In the genomic region with DNA sequence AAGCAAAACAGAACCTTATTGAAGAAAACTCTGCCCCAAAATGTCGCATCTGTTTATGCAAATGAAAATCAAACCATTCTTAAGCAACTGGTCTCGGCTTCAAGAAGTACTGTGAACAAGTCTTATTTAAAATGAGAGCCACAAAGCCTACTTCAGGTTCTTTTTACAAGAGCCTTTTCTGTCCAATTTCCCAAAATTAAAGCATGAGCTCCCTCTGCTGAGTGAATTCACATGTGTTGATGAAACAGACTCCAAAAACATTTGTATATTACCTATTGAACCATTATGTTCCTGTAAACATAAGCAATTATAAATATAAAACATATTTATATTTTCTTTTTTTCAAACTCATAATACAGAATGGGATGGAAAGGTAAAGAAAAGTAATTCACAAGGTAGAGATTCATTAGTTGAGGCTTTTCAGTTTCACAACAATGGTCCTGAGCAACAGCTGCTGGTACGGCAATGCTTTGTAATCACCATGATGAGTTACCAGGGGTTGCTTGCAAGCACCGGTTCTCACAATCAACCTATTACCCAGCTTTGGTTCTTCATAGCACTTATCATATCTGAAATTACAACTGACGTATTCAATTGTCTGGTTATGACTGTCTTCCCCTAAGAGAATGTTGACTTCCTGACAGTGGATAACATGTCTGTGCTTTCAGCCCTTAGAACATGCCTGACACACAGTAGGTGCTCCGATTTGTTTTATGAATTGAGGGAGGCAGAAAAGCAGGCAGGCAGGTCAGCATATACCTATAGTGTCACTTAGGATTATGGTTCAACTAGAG, we compare ENCODE assay signal across 7 cellular contexts.
DNase-seq lines count a peak whose midpoint lies in the region; ATAC-seq and TF ChIP-seq lines count a peak whose summit lies in the region.

No MANE protein-coding gene starts in this region.

- no peaks in the 10 kb centered on the region for H3K27me3 ChIP-seq in Panc1 (ENCODE audit: control insufficient read depth, insufficient read depth, low read length)
- H3K27me3 ChIP-seq in mammary epithelial cell (ENCODE audit: insufficient read depth, low read length), result no peaks in the 10 kb centered on the region
- H3K27me3 ChIP-seq in upper lobe of right lung, result no peaks in the 10 kb centered on the region

- no peak overlapping the region for H3K4me2 ChIP-seq in mammary epithelial cell (ENCODE audit: insufficient read depth, low read depth, low read length)

- H3K36me3 ChIP-seq in Panc1 (ENCODE audit: control insufficient read depth, insufficient read depth, low read length) (no peaks in the 10 kb centered on the region), mammary epithelial cell (ENCODE audit: insufficient read depth, low read length) (no peaks in the 10 kb centered on the region), upper lobe of right lung (no peaks in the 10 kb centered on the region)

- TF ChIP-seq CTCF in Panc1 (IDR thresholded peaks at IDR 0.05) (peak; percentile 61; the same call in 1 of the 2 replicates), mammary epithelial cell (conservative IDR thresholded peaks at IDR 0.05 in 1 of 2, IDR thresholded peaks at IDR 0.05 in 1 of 2; ENCODE audit: extremely low read depth in 1 of 2, insufficient read depth in 1 of 2, low read depth in 1 of 2, low read length in 2 of 2) (peak; percentile 49 to 56), upper lobe of right lung (IDR thresholded peaks at IDR 0.05) (peak; percentile 62)

- H2AFZ ChIP-seq in mammary epithelial cell (ENCODE audit: low read depth, low read length), result peak overlapping the region; percentile 34

- POLR2A ChIA-PET in Panc1 (lab: Charles Lee), result no interaction called here

- H3K9me3 ChIP-seq in Panc1 (ENCODE audit: control insufficient read depth, insufficient read depth, low read depth, low read length) (no peaks in the 10 kb centered on the region), mammary epithelial cell (replicated peaks; ENCODE audit: insufficient read depth, low read length) (no peaks in the 10 kb centered on the region), upper lobe of right lung (no peaks in the 10 kb centered on the region)

- DNase-seq in Daoy (ENCODE audit: low read depth) (peak; percentile 40), HS-5 (ENCODE audit: low read depth) (peak; percentile 53), Panc1 (ENCODE audit: low read depth, low spot score) (peak; percentile 51), mammary epithelial cell (peak; percentile 51), left lobe of liver (ENCODE audit: low spot score) (no peak), upper lobe of right lung (no peak)

- BruUV-seq in Panc1 (replicated peaks; lab: Mats Ljungman, UMichigan) (no TSS peak), mammary epithelial cell (replicated peaks; lab: Mats Ljungman, UMichigan) (no TSS peak)

- intact Hi-C loops in Panc1 (cut with micrococcal nuclease; ENCODE audit: unreplicated experiment) (loop anchor here (1.0 to 5.0 kb wide), 4 partner anchors 85 to 730 kb away; no protein-coding TSS in a partner anchor), mammary epithelial cell (cut with micrococcal nuclease) (loop anchor here (1.0 kb wide), 4 partner anchors 85 to 723 kb away; no protein-coding TSS in a partner anchor), upper lobe of right lung (cut with DNase I) (no loop called here)

- CTCF ChIA-PET in Panc1 (lab: Charles Lee), result interaction anchor here (1.0 to 1.8 kb wide), 2 partner anchors 220 to 222 kb away, joined by 4 to 7 read pairs; no protein-coding TSS in a partner anchor
- CTCF ChIA-PET in mammary epithelial cell (lab: Charles Lee; ENCODE audit: low non-redundant PET), result interaction anchor here (0.5 to 1.7 kb wide), 4 partner anchors 88 to 221 kb away, joined by 3 to 47 read pairs (median 4); no protein-coding TSS in a partner anchor

- H3K4me3 ChIP-seq in Panc1 (ENCODE audit: low read depth in 2 of 2, low read length in 2 of 2), result no peak overlapping the region
- no peak overlapping the region for H3K4me3 ChIP-seq in mammary epithelial cell (replicated peaks in 1 of 3; ENCODE audit: insufficient read depth in 1 of 3, low read depth in 2 of 3, low read length in 3 of 3)
- no peak overlapping the region for H3K4me3 ChIP-seq in upper lobe of right lung

- no peaks in the 10 kb centered on the region for H3K79me2 ChIP-seq in mammary epithelial cell (ENCODE audit: insufficient read depth, low read length)

- H4K20me1 ChIP-seq in mammary epithelial cell (ENCODE audit: insufficient read depth, low read length), result no peaks in the 10 kb centered on the region

- in situ Hi-C loops in Panc1 (cut with HindIII; ENCODE audit: low pct_unique_long_range_greater_than_20kb, low sequenced_read_pairs), result no loop called here
- in situ Hi-C loops in mammary epithelial cell (cut with MboI; ENCODE audit: low sequenced_read_pairs in 2 of 2), result loop anchor here (10.0 to 25.0 kb wide), 2 partner anchors 129 to 484 kb away; partner anchors contain the start of gene CASP10 (in 1 of the 2)

- H3K9ac ChIP-seq in mammary epithelial cell (ENCODE audit: insufficient read depth, low read length), result no peak overlapping the region

- 41% methylated on average over 6 of the region's 6 CpGs for WGBS in mammary epithelial cell (ENCODE audit: low coverage, missing lambda C conversion rate)

- peak; percentile 81 for ATAC-seq in Panc1
- peak; percentile 75 for ATAC-seq in left lobe of liver
- ATAC-seq in upper lobe of right lung, result peak; percentile 76
- no peak for ATAC-seq in GM18498 (IDR thresholded peaks at IDR 0.05; ENCODE audit: unreplicated experiment)

- dilution Hi-C loops in mammary epithelial cell (cut with HindIII; ENCODE audit: low sequenced_read_pairs), result no loop called here

- no peak overlapping the region for H3K27ac ChIP-seq in Panc1 (ENCODE audit: low read length)
- H3K27ac ChIP-seq in mammary epithelial cell (ENCODE audit: insufficient read depth, low read depth, low read length), result no peak overlapping the region
- H3K27ac ChIP-seq in upper lobe of right lung, result no peak overlapping the region

- H3K4me1 ChIP-seq in Panc1 (ENCODE audit: control insufficient read depth, insufficient read depth, low read length) (no peaks in the 10 kb centered on the region), mammary epithelial cell (ENCODE audit: insufficient read depth, low read length) (no peaks in the 10 kb centered on the region), upper lobe of right lung (no peaks in the 10 kb centered on the region)

Comparison
In these comparisons a context has a peak if more than half of its experiments do, and no peak if none do; other contexts are left out.
1. DNase-seq: peak in Daoy (single experiment), HS-5 (single experiment), Panc1 (single experiment) and mammary epithelial cell (single experiment); none in left lobe of liver (single experiment) and upper lobe of right lung (single experiment).
2. Peak in every context shown above with its lines, with median percentiles within 50 percentile points of each other: CTCF ChIP-seq.